ENCODE assay signal across 33 cellular contexts in genomic region chr15:35992791-35993190, GRCh38.
"Had no signal": no experiment of that assay in that cellular context is flagged by ENCODE, and none has a peak within 500 bp of the region (broad histone marks: within the 10 kb centered on the region; RNA-seq: fewer than 3 reads in every experiment).

No MANE protein-coding gene starts in this region.

- H3K27ac ChIP-seq: colonic mucosa, epithelial cell of prostate, gastrocnemius medialis, heart left ventricle, hepatocyte, left lung, ovary, psoas muscle, sigmoid colon, skin epidermis, thoracic aorta, tibial nerve, upper lobe of right lung, uterus had no signal

- H3K4me3 ChIP-seq: colonic mucosa, gastrocnemius medialis, heart left ventricle, hepatocyte, left lung, mucosa of descending colon, ovary, psoas muscle, sigmoid colon, skin epidermis, thoracic aorta, tibial nerve, upper lobe of right lung, uterus had no signal

- H3K4me3 Mint-ChIP-seq: dendritic cell treated with granulocyte-macrophage colony-stimulating factor and Interleukin-4, amounts not matched to agents 40 ng/mL and 50 ng/mL, for 4 days; endodermal cell; mesothelial cell of epicardium; naive thymus-derived CD4-positive, alpha-beta T cell; nephron progenitor cell; stimulated activated naive B cell treated with anti-CD40 and anti-IgM and Interleukin-4, amounts not matched to agents 10 μg/mL and 1 μg/mL and 100 μg/mL, for 72 hours; stimulated activated naive CD8-positive, alpha-beta T cell treated with anti-CD3 and anti-CD28 coated beads, Interleukin-15, Interleukin-2, amounts not matched to agents 100 ng/mL and 50 ng/mL, for 24 hours had no signal

- H3K4me1 Mint-ChIP-seq: naive thymus-derived CD4-positive, alpha-beta T cell; stimulated activated naive B cell treated with anti-CD40 and anti-IgM and Interleukin-4, amounts not matched to agents 10 μg/mL and 1 μg/mL and 100 μg/mL, for 72 hours had no signal

- ATAC-seq: esophagus mucosa; gastrocnemius medialis; heart left ventricle; left cardiac atrium; left lung; mucosa of descending colon; naive thymus-derived CD4-positive, alpha-beta T cell; psoas muscle; right cardiac atrium; stimulated activated naive B cell treated with anti-CD40 and anti-IgM and Interleukin-4, amounts not matched to agents 10 μg/mL and 1 μg/mL and 100 μg/mL, for 72 hours; upper lobe of right lung had no signal

- H3K9me3 ChIP-seq: colonic mucosa, gastrocnemius medialis, heart left ventricle, left lung, mucosa of descending colon, ovary, psoas muscle, sigmoid colon, thoracic aorta, tibial nerve, upper lobe of right lung, uterus had no signal

- H3K27ac Mint-ChIP-seq: dendritic cell treated with granulocyte-macrophage colony-stimulating factor and Interleukin-4, amounts not matched to agents 40 ng/mL and 50 ng/mL, for 4 days; endodermal cell; mesothelial cell of epicardium; naive thymus-derived CD4-positive, alpha-beta T cell; nephron progenitor cell; stimulated activated naive B cell treated with anti-CD40 and anti-IgM and Interleukin-4, amounts not matched to agents 10 μg/mL and 1 μg/mL and 100 μg/mL, for 72 hours; stimulated activated naive CD8-positive, alpha-beta T cell treated with anti-CD3 and anti-CD28 coated beads, Interleukin-15, Interleukin-2, amounts not matched to agents 100 ng/mL and 50 ng/mL, for 24 hours had no signal

- H3K79me2 ChIP-seq: hepatocyte had no signal

- H3K36me3 ChIP-seq: colonic mucosa, gastrocnemius medialis, heart left ventricle, left lung, ovary, sigmoid colon, thoracic aorta, tibial nerve, upper lobe of right lung, uterus had no signal

- H3K4me2 ChIP-seq: hepatocyte had no signal

- H3K27me3 Mint-ChIP-seq: dendritic cell treated with granulocyte-macrophage colony-stimulating factor and Interleukin-4, amounts not matched to agents 40 ng/mL and 50 ng/mL, for 4 days; stimulated activated naive B cell treated with anti-CD40 and anti-IgM and Interleukin-4, amounts not matched to agents 10 μg/mL and 1 μg/mL and 100 μg/mL, for 72 hours; stimulated activated naive CD8-positive, alpha-beta T cell treated with anti-CD3 and anti-CD28 coated beads, Interleukin-15, Interleukin-2, amounts not matched to agents 100 ng/mL and 50 ng/mL, for 24 hours had no signal

- H3K4me1 ChIP-seq: colonic mucosa, gastrocnemius medialis, heart left ventricle, left lung, psoas muscle, tibial nerve, upper lobe of right lung, uterus had no signal

- H3K27me3 ChIP-seq: colonic mucosa, gastrocnemius medialis, heart left ventricle, hepatocyte, left lung, ovary, sigmoid colon, tibial nerve, upper lobe of right lung, uterus had no signal

- H2AFZ ChIP-seq: hepatocyte had no signal

- H3K36me3 Mint-ChIP-seq: naive thymus-derived CD4-positive, alpha-beta T cell; stimulated activated naive B cell treated with anti-CD40 and anti-IgM and Interleukin-4, amounts not matched to agents 10 μg/mL and 1 μg/mL and 100 μg/mL, for 72 hours had no signal

- FAIRE-seq: islet of Langerhans had no signal

- DNase-seq: colonic mucosa; effector CD8-positive, alpha-beta T cell; endodermal cell; foreskin fibroblast; gastrocnemius medialis; heart left ventricle; left cardiac atrium; left lung; mesenchymal stem cell; mucosa of descending colon; naive thymus-derived CD4-positive, alpha-beta T cell; nephron progenitor cell; occipital lobe; ovary; posterior cingulate gyrus; psoas muscle; right cardiac atrium; sigmoid colon; stimulated activated CD4-positive, alpha-beta T cell treated with anti-CD3 and anti-CD28 coated beads, Interleukin-15, amount 100 ng/mL, for 24 hours; stimulated activated CD4-positive, alpha-beta T cell treated with anti-CD3 and anti-CD28 coated beads, Interleukin-2, amount 100 ng/mL, for 48 hours; stimulated activated naive B cell treated with anti-CD40 and anti-IgM and Interleukin-4, amounts not matched to agents 10 μg/mL and 1 μg/mL and 100 μg/mL, for 72 hours; upper lobe of right lung; uterus had no signal
